Comparison of ENCODE assay signal across 11 cellular contexts in genomic region chr9:113155911-113156559, GRCh38. TPM values are rescaled to one million over a fixed set of nuclear protein-coding genes. Genes with fewer than 3 reads are reported as not detected.
DNase-seq lines count a peak whose midpoint lies in the region; ATAC-seq and TF ChIP-seq lines count a peak whose summit lies in the region.
"Had no signal": no experiment of that assay in that cellular context is flagged by ENCODE, and none has a peak within 500 bp of the region (broad histone marks: within the 10 kb centered on the region; RNA-seq: fewer than 3 reads in every experiment).

No MANE protein-coding gene starts in this region.

- H3K36me3 Mint-ChIP-seq in activated CD4-positive, alpha-beta T cell treated with anti-CD3 and anti-CD28 coated beads for 36 hours (ENCODE audit: low read depth) = peaks cover 12% of the 10 kb centered on the region
- H3K36me3 Mint-ChIP-seq in activated CD4-positive, alpha-beta memory T cell treated with anti-CD3 and anti-CD28 coated beads, Interleukin-2, amount 10 ng/mL, durations not matched to agents 7 days and 5 days (ENCODE audit: low read depth) = peaks cover 11% of the 10 kb centered on the region
- peaks cover 14% of the 10 kb centered on the region for H3K36me3 Mint-ChIP-seq in mesothelial cell of epicardium

- DNase-seq in activated CD4-positive, alpha-beta T cell treated with anti-CD3 and anti-CD28 coated beads for 36 hours = peak; percentile 72
- DNase-seq in activated CD4-positive, alpha-beta T cell treated with anti-CD3 and anti-CD28 coated beads for 1 hour = no peak
- peak; percentile 58 for DNase-seq in activated CD4-positive, alpha-beta memory T cell treated with anti-CD3 and anti-CD28 coated beads, Interleukin-2, amount 10 ng/mL, durations not matched to agents 7 days and 5 days
- DNase-seq in mesothelial cell of epicardium (ENCODE audit: low spot score in 2 of 2, unreplicated experiment in 2 of 2) = no peak
- DNase-seq in stimulated activated naive CD8-positive, alpha-beta T cell treated with anti-CD3 and anti-CD28 coated beads, Interleukin-15, amount 100 ng/mL, for 72 hours = peak; percentile 33 to 55
- no peak for DNase-seq in EL
- no peak for DNase-seq in ACHN
- DNase-seq: 8988T, activated B cell treated with CpG ODN at 0.5 μM for 24 hours, NCI-H2029 had no signal

- CTCF ChIA-PET in activated CD4-positive, alpha-beta T cell treated with anti-CD3 and anti-CD28 coated beads for 36 hours (lab: Charles Lee) = interaction anchor here (0.9 to 1.2 kb wide), 3 partner anchors 21 to 119 kb away, joined by 3 to 4 read pairs (median 4); partner anchors contain the start of gene CDC26
- CTCF ChIA-PET in activated CD4-positive, alpha-beta memory T cell treated with anti-CD3 and anti-CD28 coated beads, Interleukin-2, amount 10 ng/mL, durations not matched to agents 7 days and 5 days (lab: Charles Lee) = interaction anchor here (0.7 to 1.5 kb wide), 6 partner anchors 9 to 439 kb away, joined by 3 to 9 read pairs (median 3); partner anchors contain the start of genes CDC26 and PRPF4

- H3K27me3 Mint-ChIP-seq in activated CD4-positive, alpha-beta T cell treated with anti-CD3 and anti-CD28 coated beads for 36 hours = no peaks in the 10 kb centered on the region
- no peaks in the 10 kb centered on the region for H3K27me3 Mint-ChIP-seq in activated CD4-positive, alpha-beta memory T cell treated with anti-CD3 and anti-CD28 coated beads, Interleukin-2, amount 10 ng/mL, durations not matched to agents 7 days and 5 days
- no peaks in the 10 kb centered on the region for H3K27me3 Mint-ChIP-seq in mesothelial cell of epicardium (ENCODE audit: low read depth)
- H3K27me3 Mint-ChIP-seq in stimulated activated naive CD8-positive, alpha-beta T cell treated with anti-CD3 and anti-CD28 coated beads, Interleukin-15, amount 100 ng/mL, for 72 hours = no peaks in the 10 kb centered on the region
- H3K27me3 Mint-ChIP-seq: activated B cell treated with CpG ODN at 0.5 μM for 24 hours had no signal

- peak; percentile 68 for ATAC-seq in activated CD4-positive, alpha-beta T cell treated with anti-CD3 and anti-CD28 coated beads for 36 hours
- peak; percentile 76 for ATAC-seq in stimulated activated naive CD8-positive, alpha-beta T cell treated with anti-CD3 and anti-CD28 coated beads, Interleukin-15, amount 100 ng/mL, for 72 hours
- ATAC-seq in HG03469 (IDR thresholded peaks at IDR 0.05; ENCODE audit: unreplicated experiment) = no peak

- TF ChIP-seq CTCF in mesothelial cell of epicardium (IDR thresholded peaks at IDR 0.05; ENCODE audit: unreplicated experiment) = no peak

- H3K9me3 Mint-ChIP-seq in activated CD4-positive, alpha-beta T cell treated with anti-CD3 and anti-CD28 coated beads for 36 hours (ENCODE audit: low read depth) = no peaks in the 10 kb centered on the region
- no peaks in the 10 kb centered on the region for H3K9me3 Mint-ChIP-seq in activated CD4-positive, alpha-beta memory T cell treated with anti-CD3 and anti-CD28 coated beads, Interleukin-2, amount 10 ng/mL, durations not matched to agents 7 days and 5 days
- H3K9me3 Mint-ChIP-seq in mesothelial cell of epicardium = no peaks in the 10 kb centered on the region
- H3K9me3 Mint-ChIP-seq in stimulated activated naive CD8-positive, alpha-beta T cell treated with anti-CD3 and anti-CD28 coated beads, Interleukin-15, amount 100 ng/mL, for 72 hours = no peaks in the 10 kb centered on the region
- H3K9me3 Mint-ChIP-seq: activated B cell treated with CpG ODN at 0.5 μM for 24 hours had no signal

- peaks cover 33% of the 10 kb centered on the region for H3K4me1 Mint-ChIP-seq in activated CD4-positive, alpha-beta T cell treated with anti-CD3 and anti-CD28 coated beads for 36 hours
- peaks cover 41% of the 10 kb centered on the region for H3K4me1 Mint-ChIP-seq in activated CD4-positive, alpha-beta memory T cell treated with anti-CD3 and anti-CD28 coated beads, Interleukin-2, amount 10 ng/mL, durations not matched to agents 7 days and 5 days
- H3K4me1 Mint-ChIP-seq in mesothelial cell of epicardium = peaks cover 34% of the 10 kb centered on the region
- H3K4me1 Mint-ChIP-seq in stimulated activated naive CD8-positive, alpha-beta T cell treated with anti-CD3 and anti-CD28 coated beads, Interleukin-15, amount 100 ng/mL, for 72 hours = peaks cover 49% of the 10 kb centered on the region

- H3K4me3 Mint-ChIP-seq in activated CD4-positive, alpha-beta T cell treated with anti-CD3 and anti-CD28 coated beads for 36 hours = no peak overlapping the region
- no peak overlapping the region for H3K4me3 Mint-ChIP-seq in activated CD4-positive, alpha-beta memory T cell treated with anti-CD3 and anti-CD28 coated beads, Interleukin-2, amount 10 ng/mL, durations not matched to agents 7 days and 5 days
- H3K4me3 Mint-ChIP-seq in mesothelial cell of epicardium = no peak overlapping the region
- H3K4me3 Mint-ChIP-seq in stimulated activated naive CD8-positive, alpha-beta T cell treated with anti-CD3 and anti-CD28 coated beads, Interleukin-15, amount 100 ng/mL, for 72 hours = peak overlapping the region; percentile 11 to 29
- H3K4me3 Mint-ChIP-seq: activated B cell treated with CpG ODN at 0.5 μM for 24 hours had no signal

- in situ Hi-C loops in ACHN (cut with HindIII; ENCODE audit: low pct_ligation_motif_present, low pct_unique_long_range_greater_than_20kb, low sequenced_read_pairs) = no loop called here

- peak overlapping the region; percentile 61 for H3K27ac Mint-ChIP-seq in activated CD4-positive, alpha-beta T cell treated with anti-CD3 and anti-CD28 coated beads for 36 hours
- peak overlapping the region; percentile 49 for H3K27ac Mint-ChIP-seq in activated CD4-positive, alpha-beta memory T cell treated with anti-CD3 and anti-CD28 coated beads, Interleukin-2, amount 10 ng/mL, durations not matched to agents 7 days and 5 days
- peak overlapping the region; percentile 85 for H3K27ac Mint-ChIP-seq in mesothelial cell of epicardium
- peak overlapping the region; percentile 9 to 61 for H3K27ac Mint-ChIP-seq in stimulated activated naive CD8-positive, alpha-beta T cell treated with anti-CD3 and anti-CD28 coated beads, Interleukin-15, amount 100 ng/mL, for 72 hours
- H3K27ac Mint-ChIP-seq: activated B cell treated with CpG ODN at 0.5 μM for 24 hours had no signal

- POLR2A ChIA-PET in activated CD4-positive, alpha-beta T cell treated with anti-CD3 and anti-CD28 coated beads for 36 hours (lab: Charles Lee) = interaction anchor here (0.8 kb wide), 1 partner anchor 65 kb away, joined by 3 read pairs; the partner anchor contains the start of genes FKBP15 and SLC31A1
- POLR2A ChIA-PET in activated CD4-positive, alpha-beta memory T cell treated with anti-CD3 and anti-CD28 coated beads, Interleukin-2, amount 10 ng/mL, durations not matched to agents 7 days and 5 days (lab: Charles Lee) = interaction anchor here (0.7 to 1.4 kb wide), 3 partner anchors 11 to 119 kb away, joined by 3 to 5 read pairs (median 5); partner anchors contain the start of genes CDC26, FKBP15 and PRPF4

- intact Hi-C loops in activated CD4-positive, alpha-beta T cell treated with anti-CD3 and anti-CD28 coated beads for 36 hours (cut with DNase I, micrococcal nuclease) = no loop called here

RNA-seq across cellular contexts. Expression of gene SLC31A2, which starts 5.2 kb away (rescaled TPM):
- 1 to 10 TPM; 2.7 to 3.2 TPM for total RNA-seq in activated CD4-positive, alpha-beta T cell treated with anti-CD3 and anti-CD28 coated beads for 36 hours
- 1 to 10 TPM; 3.6 TPM for total RNA-seq in activated CD4-positive, alpha-beta memory T cell treated with anti-CD3 and anti-CD28 coated beads, Interleukin-2, amount 10 ng/mL, durations not matched to agents 7 days and 5 days
- total RNA-seq in mesothelial cell of epicardium = 7.2 to 8.5 TPM (median 7.8 TPM) in 3 replicates

Comparison
In these comparisons a context has a peak if more than half of its experiments do, and no peak if none do; other contexts are left out.
1. DNase-seq: peak in activated CD4-positive, alpha-beta T cell treated with anti-CD3 and anti-CD28 coated beads for 36 hours (single experiment), activated CD4-positive, alpha-beta memory T cell treated with anti-CD3 and anti-CD28 coated beads, Interleukin-2, amount 10 ng/mL, durations not matched to agents 7 days and 5 days (single experiment) and stimulated activated naive CD8-positive, alpha-beta T cell treated with anti-CD3 and anti-CD28 coated beads, Interleukin-15, amount 100 ng/mL, for 72 hours (2 of 2); none in activated CD4-positive, alpha-beta T cell treated with anti-CD3 and anti-CD28 coated beads for 1 hour (single experiment), mesothelial cell of epicardium (0 of 2), EL (single experiment) and ACHN (single experiment).
2. H3K27ac Mint-ChIP-seq: peak in every context shown above with its lines; median percentile 85 in mesothelial cell of epicardium; 61 in activated CD4-positive, alpha-beta T cell treated with anti-CD3 and anti-CD28 coated beads for 36 hours; 49 in activated CD4-positive, alpha-beta memory T cell treated with anti-CD3 and anti-CD28 coated beads, Interleukin-2, amount 10 ng/mL, durations not matched to agents 7 days and 5 days; 35 in stimulated activated naive CD8-positive, alpha-beta T cell treated with anti-CD3 and anti-CD28 coated beads, Interleukin-15, amount 100 ng/mL, for 72 hours.
3. H3K4me3 Mint-ChIP-seq: peak in stimulated activated naive CD8-positive, alpha-beta T cell treated with anti-CD3 and anti-CD28 coated beads, Interleukin-15, amount 100 ng/mL, for 72 hours (2 of 2); none in activated CD4-positive, alpha-beta T cell treated with anti-CD3 and anti-CD28 coated beads for 36 hours (single experiment), activated CD4-positive, alpha-beta memory T cell treated with anti-CD3 and anti-CD28 coated beads, Interleukin-2, amount 10 ng/mL, durations not matched to agents 7 days and 5 days (single experiment) and mesothelial cell of epicardium (single experiment).